In genomic region chr9:133117271-133118178, GRCh38 we compare ENCODE assay signal across 9 cellular contexts. TPM values are rescaled to one million over a fixed set of nuclear protein-coding genes. Genes with fewer than 3 reads are reported as not detected.
A peak's percentile ranks its signal among the peaks of the same experiment; 100 is the strongest.
DNase-seq lines count a peak whose midpoint lies in the region; ATAC-seq, FAIRE-seq and TF ChIP-seq lines count a peak whose summit lies in the region.
"Had no signal": no experiment of that assay in that cellular context is flagged by ENCODE, and none has a peak within 500 bp of the region (broad histone marks: within the 10 kb centered on the region; RNA-seq: fewer than 3 reads in every experiment).

No MANE protein-coding gene starts in this region.

- peaks cover 37% of the 10 kb centered on the region for H3K27me3 Mint-ChIP-seq in GM23338 (ENCODE audit: insufficient read depth, low read depth, poor library complexity)
- no peaks in the 10 kb centered on the region for H3K27me3 Mint-ChIP-seq in activated T-helper 17 cell treated with anti-CD3 and anti-CD28 coated beads, Interleukin-2, amount 50 U/mL, for 72 hours

- H3K4me1 Mint-ChIP-seq in GM23338 = peaks cover 15% of the 10 kb centered on the region
- H3K4me1 Mint-ChIP-seq in activated T-helper 17 cell treated with anti-CD3 and anti-CD28 coated beads, Interleukin-2, amount 50 U/mL, for 72 hours = peaks cover 34% of the 10 kb centered on the region
- peaks cover 87% of the 10 kb centered on the region for H3K4me1 Mint-ChIP-seq in stimulated activated effector memory CD8-positive, alpha-beta T cell treated with anti-CD3 and anti-CD28 coated beads, Interleukin-12 subunit alpha, Interleukin-12 subunit beta, amount 100 ng/mL, for 72 hours

- TF ChIP-seq CTCF in GM23338 (conservative IDR thresholded peaks at IDR 0.05; ENCODE audit: low read depth in 2 of 2) (no peak), kidney (IDR thresholded peaks at IDR 0.05; ENCODE audit: borderline replicate concordance, extremely low read depth, insufficient read depth) (no peak)

- intact Hi-C loops in kidney (cut with DNase I) (no loop called here), sciatic nerve (cut with DNase I) (no loop called here)

- no peaks in the 10 kb centered on the region for H3K9me3 ChIP-seq in kidney (ENCODE audit: control insufficient read depth in 1 of 2, low read length in 2 of 2)

- DNase-seq in GM23338 (ENCODE audit: low spot score) (no peak), kidney (peak; percentile 77), NOMO-1 (lab: John Stamatoyannopoulos, UW; ENCODE audit: unreplicated experiment in 2 of 2) (no peak), sciatic nerve (ENCODE audit: low spot score) (no peak), DMS153 (lab: John Stamatoyannopoulos, UW) (no peak)
- DNase-seq in stimulated activated effector memory CD8-positive, alpha-beta T cell treated with anti-CD3 and anti-CD28 coated beads, Interleukin-12 subunit alpha, Interleukin-12 subunit beta, amount 100 ng/mL, for 72 hours (ENCODE audit: low spot score in 2 of 2) = no peak
- DNase-seq: NCI-H1048 had no signal

- no peak overlapping the region; the same call in 2 of the 3 replicates for H3K4me3 Mint-ChIP-seq in GM23338
- H3K4me3 Mint-ChIP-seq in activated T-helper 17 cell treated with anti-CD3 and anti-CD28 coated beads, Interleukin-2, amount 50 U/mL, for 72 hours = peak overlapping the region; percentile 85
- peak overlapping the region; percentile 35 for H3K4me3 Mint-ChIP-seq in stimulated activated effector memory CD8-positive, alpha-beta T cell treated with anti-CD3 and anti-CD28 coated beads, Interleukin-12 subunit alpha, Interleukin-12 subunit beta, amount 100 ng/mL, for 72 hours

- no peaks in the 10 kb centered on the region for H3K9me2 ChIP-seq in GM23338 (ENCODE audit: insufficient read depth)

- no peaks in the 10 kb centered on the region; the same call in 2 of the 3 replicates for H3K9me3 Mint-ChIP-seq in GM23338
- no peaks in the 10 kb centered on the region for H3K9me3 Mint-ChIP-seq in activated T-helper 17 cell treated with anti-CD3 and anti-CD28 coated beads, Interleukin-2, amount 50 U/mL, for 72 hours
- no peaks in the 10 kb centered on the region for H3K9me3 Mint-ChIP-seq in stimulated activated effector memory CD8-positive, alpha-beta T cell treated with anti-CD3 and anti-CD28 coated beads, Interleukin-12 subunit alpha, Interleukin-12 subunit beta, amount 100 ng/mL, for 72 hours

- no peak for FAIRE-seq in kidney (lab: Jason Lieb, UNC)
- FAIRE-seq: islet of Langerhans had no signal

- no peaks in the 10 kb centered on the region for H3K36me3 Mint-ChIP-seq in GM23338 (ENCODE audit: low read depth)
- H3K36me3 Mint-ChIP-seq in activated T-helper 17 cell treated with anti-CD3 and anti-CD28 coated beads, Interleukin-2, amount 50 U/mL, for 72 hours (ENCODE audit: low read depth) = peaks cover 56% of the 10 kb centered on the region
- H3K36me3 Mint-ChIP-seq in stimulated activated effector memory CD8-positive, alpha-beta T cell treated with anti-CD3 and anti-CD28 coated beads, Interleukin-12 subunit alpha, Interleukin-12 subunit beta, amount 100 ng/mL, for 72 hours = peaks cover 75% of the 10 kb centered on the region

- no peak overlapping the region for H3K4me3 ChIP-seq in GM23338
- no peak overlapping the region for H3K4me3 ChIP-seq in kidney (ENCODE audit: low read length in 2 of 2)

- H3K79me2 ChIP-seq in GM23338 (replicated peaks; ENCODE audit: insufficient read depth) = no peaks in the 10 kb centered on the region

- H3K36me3 ChIP-seq in GM23338 (ENCODE audit: insufficient read depth) = no peaks in the 10 kb centered on the region
- H3K36me3 ChIP-seq in kidney (ENCODE audit: control insufficient read depth in 1 of 2, insufficient read depth in 2 of 2, low read length in 2 of 2) = no peaks in the 10 kb centered on the region

- no peak overlapping the region for H3K4me2 ChIP-seq in GM23338

- peaks cover 4% of the 10 kb centered on the region; the same call in 1 of the 2 replicates for H4K20me1 ChIP-seq in GM23338 (replicated peaks; ENCODE audit: insufficient read depth)

- H3K4me1 ChIP-seq in GM23338 (ENCODE audit: insufficient read depth) = no peaks in the 10 kb centered on the region; the same call in 1 of the 2 replicates
- peaks cover 31 to 61% of the 10 kb centered on the region in 2 donors for H3K4me1 ChIP-seq in kidney (ENCODE audit: control insufficient read depth in 1 of 2, insufficient read depth in 1 of 2, low read depth in 1 of 2, low read length in 2 of 2)

- ATAC-seq in GM23338 = no peak
- no peak for ATAC-seq in activated T-helper 17 cell treated with anti-CD3 and anti-CD28 coated beads, Interleukin-2, amount 50 U/mL, for 72 hours (replicated peaks)
- ATAC-seq in stimulated activated effector memory CD8-positive, alpha-beta T cell treated with anti-CD3 and anti-CD28 coated beads, Interleukin-12 subunit alpha, Interleukin-12 subunit beta, amount 100 ng/mL, for 72 hours = no peak
- no peak for ATAC-seq in sciatic nerve

- H3F3A ChIP-seq in GM23338 (replicated peaks; ENCODE audit: low read depth) = 0 out of 2 replicates have a peak, but pooled peaks cover 2% of the 10 kb centered on the region

- H3K9ac ChIP-seq in kidney (ENCODE audit: low read length in 2 of 2) = peak overlapping the region in 1 of 2 donors; percentile 7

- 0 out of 2 replicates have a peak overlapping the region, but pooled peaks have one; percentile 31 for H3K27ac Mint-ChIP-seq in GM23338
- H3K27ac Mint-ChIP-seq in activated T-helper 17 cell treated with anti-CD3 and anti-CD28 coated beads, Interleukin-2, amount 50 U/mL, for 72 hours = peak overlapping the region; percentile 71
- peak overlapping the region; percentile 75 for H3K27ac Mint-ChIP-seq in stimulated activated effector memory CD8-positive, alpha-beta T cell treated with anti-CD3 and anti-CD28 coated beads, Interleukin-12 subunit alpha, Interleukin-12 subunit beta, amount 100 ng/mL, for 72 hours

- peaks cover 38% of the 10 kb centered on the region; the same call in 1 of the 2 replicates for H3K27me3 ChIP-seq in GM23338 (ENCODE audit: insufficient read depth)

- no peak overlapping the region for H3K27ac ChIP-seq in GM23338 (ENCODE audit: low read depth)
- H3K27ac ChIP-seq in kidney (ENCODE audit: low read depth in 2 of 2, low read length in 2 of 2) = no peak overlapping the region

- H2AFZ ChIP-seq in GM23338 = no peak overlapping the region

TF ChIP-seq in GM23338, 12 proteins besides CTCF, POLR2A, EP300 and RAD21 (continues in another document):
- no peak for TF ChIP-seq EZH2phosphoT487 (IDR thresholded peaks at IDR 0.05; ENCODE audit: unreplicated experiment)
- TF ChIP-seq NANOG (IDR thresholded peaks at IDR 0.05; ENCODE audit: borderline replicate concordance) = no peak
- TF ChIP-seq POLR2AphosphoS5 (IDR thresholded peaks at IDR 0.05; ENCODE audit: low read depth) = no peak
- TF ChIP-seq ETS1 (IDR thresholded peaks at IDR 0.05) = no peak
- TF ChIP-seq ZNF114 (CRISPR knock-in tag; IDR thresholded peaks at IDR 0.05) = no peak

RNA-seq across cellular contexts. Expression of gene RALGDS, which starts 3.5 kb away (rescaled TPM):
- 15.5 and 20.3 TPM in 2 replicates for total RNA-seq in GM23338 (2014; rRNA removed; shearing (Covaris generic))
- 6.1 and 8.6 TPM in 2 replicates for polyA plus RNA-seq in GM23338 (2016; fragmentation: Nextera tagmentation; extraction: Ambion mirVana)
- total RNA-seq in activated T-helper 17 cell treated with anti-CD3 and anti-CD28 coated beads, Interleukin-2, amount 50 U/mL, for 72 hours = 100 to 1,000 TPM; 101 to 156 TPM
- 43.3 TPM for total RNA-seq in kidney
- 13.0 TPM for polyA plus RNA-seq in kidney (ENCODE audit: insufficient read depth, low read depth, low replicate concordance)
- total RNA-seq in sciatic nerve = 59.7 TPM

RNA-seq across cellular contexts. Expression of gene GBGT1, which starts 46.2 kb away (rescaled TPM):
- 15.7 and 22.4 TPM in 2 replicates for total RNA-seq in GM23338 (2014; rRNA removed; shearing (Covaris generic))
- polyA plus RNA-seq in GM23338 (2016; fragmentation: Nextera tagmentation; extraction: Ambion mirVana) (3.7 and 4.9 TPM in 2 replicates), kidney (ENCODE audit: insufficient read depth, low read depth, low replicate concordance) (7.9 TPM)
- 1 to 10 TPM; 2.8 to 7.2 TPM for total RNA-seq in activated T-helper 17 cell treated with anti-CD3 and anti-CD28 coated beads, Interleukin-2, amount 50 U/mL, for 72 hours
- total RNA-seq in kidney (21.6 TPM), sciatic nerve (23.2 TPM)

RNA-seq across cellular contexts. Expression of gene CEL, which starts 55.7 kb away (rescaled TPM):
- total RNA-seq in GM23338 (2014; rRNA removed; shearing (Covaris generic)) = 1.0 and 2.3 TPM in 2 replicates
- polyA plus RNA-seq in GM23338 (2016; fragmentation: Nextera tagmentation; extraction: Ambion mirVana) (0.26 and 0.27 TPM in 2 replicates), kidney (ENCODE audit: insufficient read depth, low read depth, low replicate concordance) (16.7 TPM)
- total RNA-seq in activated T-helper 17 cell treated with anti-CD3 and anti-CD28 coated beads, Interleukin-2, amount 50 U/mL, for 72 hours = 1 to 10 TPM; 1.2 to 4.2 TPM
- total RNA-seq in kidney (1.0 TPM), sciatic nerve (2.7 TPM)
